ENCODE assay signal across 21 cellular contexts in genomic region chr13:106499113-106499512, GRCh38. TPM values are rescaled to one million over a fixed set of nuclear protein-coding genes. Genes with fewer than 3 reads are reported as not detected.
DNase-seq lines count a peak whose midpoint lies in the region; ATAC-seq and TF ChIP-seq lines count a peak whose summit lies in the region.
"Had no signal": no experiment of that assay in that cellular context is flagged by ENCODE, and none has a peak within 500 bp of the region (broad histone marks: within the 10 kb centered on the region; RNA-seq: fewer than 3 reads in every experiment).

No MANE protein-coding gene starts in this region.

- no peak for TF ChIP-seq CTCF in heart left ventricle (IDR thresholded peaks at IDR 0.05)

- H3K27ac ChIP-seq in heart left ventricle (peak overlapping the region in 9 of 12 donors; percentile 6 to 80 (median 35)), caudate nucleus (ENCODE audit: low read depth, low read length) (peak overlapping the region; percentile 5), muscle layer of duodenum (ENCODE audit: low read length) (peak overlapping the region; percentile 26)
- H3K27ac ChIP-seq: parathyroid adenoma, RWPE1, upper lobe of right lung had no signal

- no peaks in the 10 kb centered on the region for H3K9me3 ChIP-seq in heart left ventricle
- no peaks in the 10 kb centered on the region for H3K9me3 ChIP-seq in muscle layer of duodenum (ENCODE audit: control insufficient read depth in 1 of 2, low read length in 2 of 2)
- H3K9me3 ChIP-seq: heart right ventricle, upper lobe of right lung had no signal

- intact Hi-C loops in heart left ventricle (cut with DNase I), result no loop called here
- intact Hi-C loops in Right ventricle myocardium superior (cut with DNase I), result no loop called here
- intact Hi-C loops in left colon (cut with DNase I, micrococcal nuclease), result no loop called here

- no peak for DNase-seq in heart left ventricle
- DNase-seq in Right ventricle myocardium superior, result no peak
- no peak for DNase-seq in caudate nucleus (lab: John Stamatoyannopoulos, UW)
- no peak for DNase-seq in NCI-H2196 treated with DMSO at 0.1 percent for 48 hours (lab: John Stamatoyannopoulos, UW; ENCODE audit: unreplicated experiment)
- no peak for DNase-seq in activated CD4-positive, CD25-positive, alpha-beta regulatory T cell (lab: John Stamatoyannopoulos, UW)
- no peak for DNase-seq in left colon
- DNase-seq: activated CD4-positive, alpha-beta T cell treated with anti-CD3 and anti-CD28 coated beads, Interleukin-2, amount 10 ng/mL, durations not matched to agents 7 days and 5 days; activated CD8-positive, alpha-beta memory T cell treated with anti-CD3 and anti-CD28 coated beads, Interleukin-2, amount 50 U/mL, for 4 hours; activated effector memory CD4-positive, alpha-beta T cell treated with Interleukin-2 at 50 U/mL for 16 hours; DMS 273 treated with DMSO at 0.1 percent for 48 hours; heart right ventricle; naive B cell; NCI-H1092 treated with DMSO at 0.1 percent for 48 hours; NCI-H2081; NCI-H510A; stimulated activated naive CD8-positive, alpha-beta T cell treated with anti-CD3 and anti-CD28 coated beads, Interleukin-15, Interleukin-2, amounts not matched to agents 100 U/mL and 50 U/mL, for 24 hours; upper lobe of right lung had no signal

- WGBS in heart left ventricle, 4 donors, result 70 to 80% (median 77%) methylated on average over 2 of the region's 2 CpGs

- H3K27me3 ChIP-seq in heart left ventricle (no peaks in the 10 kb centered on the region), muscle layer of duodenum (ENCODE audit: low read depth, low read length) (no peaks in the 10 kb centered on the region)
- H3K27me3 ChIP-seq: upper lobe of right lung had no signal

- peaks cover 0 to 73% (median 28%) of the 10 kb centered on the region in 12 donors for H3K4me1 ChIP-seq in heart left ventricle
- peaks cover 0 to 15% of the 10 kb centered on the region in 2 donors for H3K4me1 ChIP-seq in muscle layer of duodenum (ENCODE audit: control insufficient read depth in 1 of 2, insufficient read depth in 2 of 2, low read length in 2 of 2)
- H3K4me1 ChIP-seq: parathyroid adenoma had no signal

- no peak overlapping the region for H3K4me3 ChIP-seq in heart left ventricle
- no peak overlapping the region for H3K4me3 ChIP-seq in muscle layer of duodenum (ENCODE audit: low read depth in 1 of 2, low read length in 2 of 2)
- H3K4me3 ChIP-seq: heart right ventricle, upper lobe of right lung had no signal

- ATAC-seq in heart left ventricle, result no peak
- no peak for ATAC-seq in Right ventricle myocardium superior (ENCODE audit: poor library complexity)
- ATAC-seq in GM19328 (IDR thresholded peaks at IDR 0.05; ENCODE audit: unreplicated experiment), result no peak
- no peak for ATAC-seq in left colon
- ATAC-seq: heart right ventricle; stimulated activated naive CD8-positive, alpha-beta T cell treated with anti-CD3 and anti-CD28 coated beads, Interleukin-15, Interleukin-2, amounts not matched to agents 100 U/mL and 50 U/mL, for 24 hours; upper lobe of right lung had no signal

- peaks cover 0 to 15% (median 5%) of the 10 kb centered on the region in 9 donors for H3K36me3 ChIP-seq in heart left ventricle
- H3K36me3 ChIP-seq in muscle layer of duodenum (ENCODE audit: control insufficient read depth in 1 of 2, insufficient read depth in 2 of 2, low read length in 2 of 2), result peaks cover 0 to 5% of the 10 kb centered on the region in 2 donors

- no peak for TF ChIP-seq POLR2A in heart left ventricle (IDR thresholded peaks at IDR 0.05)

RNA-seq across cellular contexts. Expression of gene EFNB2, which starts 36.3 kb away (rescaled TPM):
- 10 to 100 TPM in 7 of 9 donors, 1 to 10 TPM in 2; 8.6 to 20.2 (median 12.7) TPM for total RNA-seq in heart left ventricle
- 10 to 100 TPM in 1 of 2 donors, 1 to 10 TPM in 1; 7.3 to 17.7 TPM for polyA plus RNA-seq in heart left ventricle
- total RNA-seq in Right ventricle myocardium superior, result 8.4 TPM
- total RNA-seq in left colon, result 10 to 100 TPM; 85.0 to 97.1 TPM
